ENCODE assay signal across 1 cellular context in genomic region chr11:111548542-111548941, GRCh38.
TF ChIP-seq lines count a peak whose summit lies in the region.

No MANE protein-coding gene starts in this region.

TF ChIP-seq in IMR-90, 13 proteins besides CTCF, POLR2A, EP300 and RAD21:
- TF ChIP-seq, protein P1, sequence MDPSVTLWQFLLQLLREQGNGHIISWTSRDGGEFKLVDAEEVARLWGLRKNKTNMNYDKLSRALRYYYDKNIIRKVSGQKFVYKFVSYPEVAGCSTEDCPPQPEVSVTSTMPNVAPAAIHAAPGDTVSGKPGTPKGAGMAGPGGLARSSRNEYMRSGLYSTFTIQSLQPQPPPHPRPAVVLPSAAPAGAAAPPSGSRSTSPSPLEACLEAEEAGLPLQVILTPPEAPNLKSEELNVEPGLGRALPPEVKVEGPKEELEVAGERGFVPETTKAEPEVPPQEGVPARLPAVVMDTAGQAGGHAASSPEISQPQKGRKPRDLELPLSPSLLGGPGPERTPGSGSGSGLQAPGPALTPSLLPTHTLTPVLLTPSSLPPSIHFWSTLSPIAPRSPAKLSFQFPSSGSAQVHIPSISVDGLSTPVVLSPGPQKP (IDR thresholded peaks at IDR 0.05; ENCODE audit: borderline replicate concordance, low read depth, low read length): no peak
- no peak for TF ChIP-seq CEBPB (IDR thresholded peaks at IDR 0.05; ENCODE audit: low read depth, low read length)
